ENCODE assay signal across 1 cellular context in the genomic region with DNA sequence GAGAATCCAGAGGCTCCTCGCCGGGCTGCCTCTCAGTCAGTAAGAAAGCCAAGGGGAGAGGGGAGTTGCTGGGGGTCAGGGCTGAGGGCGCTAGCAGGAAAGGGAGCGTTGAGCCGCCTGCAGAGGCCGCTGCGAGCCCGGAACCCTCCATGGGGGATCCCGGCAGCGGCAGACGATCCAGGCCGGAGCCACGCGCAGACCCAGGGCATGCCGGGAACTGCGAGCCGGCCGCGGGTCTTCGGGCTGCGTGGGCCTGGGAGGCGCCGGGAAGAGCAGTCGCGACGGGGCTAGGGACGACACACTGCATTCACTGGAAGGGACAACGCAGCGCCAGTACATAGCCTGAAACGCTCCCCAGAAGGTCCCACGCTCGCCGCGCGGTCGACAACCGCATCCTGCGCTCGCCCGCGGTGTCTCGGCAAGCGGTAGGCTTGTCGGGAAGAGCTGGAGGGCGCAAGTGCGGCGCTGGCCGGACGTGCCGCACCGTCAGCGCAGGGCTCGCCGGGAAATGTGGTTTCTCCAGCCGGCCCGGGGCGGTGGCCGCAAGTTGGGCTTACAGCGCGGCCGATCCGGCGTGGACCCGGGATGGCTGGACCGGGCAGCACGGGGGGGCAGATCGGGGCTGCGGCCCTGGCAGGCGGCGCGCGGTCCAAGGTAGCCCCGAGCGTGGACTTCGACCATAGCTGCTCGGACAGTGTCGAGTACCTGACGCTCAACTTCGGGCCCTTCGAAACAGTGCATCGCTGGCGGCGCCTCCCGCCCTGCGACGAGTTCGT.
TF ChIP-seq lines count a peak whose summit lies in the region.

TSS of gene LZTR1 (plus strand) at position 511 of the 776 bp plus-strand sequence. CDS start at position 586, 75 bp downstream.

TF ChIP-seq in HepG2, 621 proteins besides CTCF, POLR2A, EP300 and RAD21 (continued from another document and continues in another):
- TF ChIP-seq ZBTB46 (CRISPR knock-in tag; IDR thresholded peaks at IDR 0.05; ENCODE audit: borderline replicate concordance), result no peak
- TF ChIP-seq ZNF570 (CRISPR knock-in tag; IDR thresholded peaks at IDR 0.05; ENCODE audit: borderline replicate concordance), result no peak; the same call in 1 of the 2 replicates
- peak; percentile 65; the same call in 1 of the 2 replicates for TF ChIP-seq FOXO1 (CRISPR knock-in tag; IDR thresholded peaks at IDR 0.05)
- TF ChIP-seq ZNF547 (CRISPR knock-in tag; IDR thresholded peaks at IDR 0.05), result peak; percentile 85
- TF ChIP-seq ZNF512 (CRISPR knock-in tag; IDR thresholded peaks at IDR 0.05), result no peak
- peak; percentile 98 for TF ChIP-seq ISX (CRISPR knock-in tag; conservative IDR thresholded peaks at IDR 0.05)
- TF ChIP-seq ZNF558 (CRISPR knock-in tag; IDR thresholded peaks at IDR 0.05; ENCODE audit: borderline replicate concordance), result no peak
- TF ChIP-seq ARNTL (CRISPR knock-in tag; IDR thresholded peaks at IDR 0.05), result peak; percentile 79
- TF ChIP-seq ZNF512B (CRISPR knock-in tag; IDR thresholded peaks at IDR 0.05; ENCODE audit: borderline replicate concordance), result no peak
- TF ChIP-seq ZNF446 (CRISPR knock-in tag; IDR thresholded peaks at IDR 0.05), result peak; percentile 34; the same call in 1 of the 2 replicates
- TF ChIP-seq ZNF546 (CRISPR knock-in tag; conservative IDR thresholded peaks at IDR 0.05), result peak; percentile 69; the same call in 1 of the 2 replicates
- peak; percentile 86 for TF ChIP-seq ZFP62 (CRISPR knock-in tag; IDR thresholded peaks at IDR 0.05)
- no peak for TF ChIP-seq HOXA7 (CRISPR knock-in tag; IDR thresholded peaks at IDR 0.05)
- TF ChIP-seq RFXANK (CRISPR knock-in tag; IDR thresholded peaks at IDR 0.05), result no peak
- peak; percentile 89 for TF ChIP-seq ZNF256 (CRISPR knock-in tag; conservative IDR thresholded peaks at IDR 0.05)
- 0 out of 2 replicates have a peak, but pooled peaks have one; percentile 35 for TF ChIP-seq ZNF12 (CRISPR knock-in tag; IDR thresholded peaks at IDR 0.05)
- TF ChIP-seq, protein P1, sequence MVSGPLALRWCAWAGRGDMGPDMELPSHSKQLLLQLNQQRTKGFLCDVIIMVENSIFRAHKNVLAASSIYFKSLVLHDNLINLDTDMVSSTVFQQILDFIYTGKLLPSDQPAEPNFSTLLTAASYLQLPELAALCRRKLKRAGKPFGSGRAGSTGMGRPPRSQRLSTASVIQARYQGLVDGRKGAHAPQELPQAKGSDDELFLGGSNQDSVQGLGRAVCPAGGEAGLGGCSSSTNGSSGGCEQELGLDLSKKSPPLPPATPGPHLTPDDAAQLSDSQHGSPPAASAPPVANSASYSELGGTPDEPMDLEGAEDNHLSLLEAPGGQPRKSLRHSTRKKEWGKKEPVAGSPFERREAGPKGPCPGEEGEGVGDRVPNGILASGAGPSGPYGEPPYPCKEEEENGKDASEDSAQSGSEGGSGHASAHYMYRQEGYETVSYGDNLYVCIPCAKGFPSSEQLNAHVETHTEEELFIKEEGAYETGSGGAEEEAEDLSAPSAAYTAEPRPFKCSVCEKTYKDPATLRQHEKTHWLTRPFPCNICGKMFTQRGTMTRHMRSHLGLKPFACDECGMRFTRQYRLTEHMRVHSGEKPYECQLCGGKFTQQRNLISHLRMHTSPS (CRISPR knock-in tag; IDR thresholded peaks at IDR 0.05; ENCODE audit: low read depth), result no peak; the same call in 1 of the 2 replicates
- no peak for TF ChIP-seq SIX1 (CRISPR knock-in tag; IDR thresholded peaks at IDR 0.05; ENCODE audit: borderline replicate concordance)
- TF ChIP-seq SAP130 (CRISPR knock-in tag; IDR thresholded peaks at IDR 0.05; ENCODE audit: low read depth), result peak; percentile 83
- TF ChIP-seq ZNF468 (CRISPR knock-in tag; IDR thresholded peaks at IDR 0.05), result no peak
- no peak; the same call in 1 of the 2 replicates for TF ChIP-seq ZFP41 (CRISPR knock-in tag; IDR thresholded peaks at IDR 0.05; ENCODE audit: borderline replicate concordance)
- TF ChIP-seq, protein P2, sequence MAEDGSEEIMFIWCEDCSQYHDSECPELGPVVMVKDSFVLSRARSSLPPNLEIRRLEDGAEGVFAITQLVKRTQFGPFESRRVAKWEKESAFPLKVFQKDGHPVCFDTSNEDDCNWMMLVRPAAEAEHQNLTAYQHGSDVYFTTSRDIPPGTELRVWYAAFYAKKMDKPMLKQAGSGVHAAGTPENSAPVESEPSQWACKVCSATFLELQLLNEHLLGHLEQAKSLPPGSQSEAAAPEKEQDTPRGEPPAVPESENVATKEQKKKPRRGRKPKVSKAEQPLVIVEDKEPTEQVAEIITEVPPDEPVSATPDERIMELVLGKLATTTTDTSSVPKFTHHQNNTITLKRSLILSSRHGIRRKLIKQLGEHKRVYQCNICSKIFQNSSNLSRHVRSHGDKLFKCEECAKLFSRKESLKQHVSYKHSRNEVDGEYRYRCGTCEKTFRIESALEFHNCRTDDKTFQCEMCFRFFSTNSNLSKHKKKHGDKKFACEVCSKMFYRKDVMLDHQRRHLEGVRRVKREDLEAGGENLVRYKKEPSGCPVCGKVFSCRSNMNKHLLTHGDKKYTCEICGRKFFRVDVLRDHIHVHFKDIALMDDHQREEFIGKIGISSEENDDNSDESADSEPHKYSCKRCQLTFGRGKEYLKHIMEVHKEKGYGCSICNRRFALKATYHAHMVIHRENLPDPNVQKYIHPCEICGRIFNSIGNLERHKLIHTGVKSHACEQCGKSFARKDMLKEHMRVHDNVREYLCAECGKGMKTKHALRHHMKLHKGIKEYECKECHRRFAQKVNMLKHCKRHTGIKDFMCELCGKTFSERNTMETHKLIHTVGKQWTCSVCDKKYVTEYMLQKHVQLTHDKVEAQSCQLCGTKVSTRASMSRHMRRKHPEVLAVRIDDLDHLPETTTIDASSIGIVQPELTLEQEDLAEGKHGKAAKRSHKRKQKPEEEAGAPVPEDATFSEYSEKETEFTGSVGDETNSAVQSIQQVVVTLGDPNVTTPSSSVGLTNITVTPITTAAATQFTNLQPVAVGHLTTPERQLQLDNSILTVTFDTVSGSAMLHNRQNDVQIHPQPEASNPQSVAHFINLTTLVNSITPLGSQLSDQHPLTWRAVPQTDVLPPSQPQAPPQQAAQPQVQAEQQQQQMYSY (CRISPR knock-in tag; IDR thresholded peaks at IDR 0.05), result no peak; the same call in 1 of the 2 replicates
- peak; percentile 96 for TF ChIP-seq ZNF670 (CRISPR knock-in tag; IDR thresholded peaks at IDR 0.05; ENCODE audit: borderline replicate concordance)
- peak; percentile 70; the same call in 1 of the 2 replicates for TF ChIP-seq ZNF30 (CRISPR knock-in tag; IDR thresholded peaks at IDR 0.05)
- peak; percentile 70 for TF ChIP-seq FOXA3 (CRISPR knock-in tag; IDR thresholded peaks at IDR 0.05)
- TF ChIP-seq ADNP (CRISPR knock-in tag; IDR thresholded peaks at IDR 0.05), result no peak
- TF ChIP-seq DNMT1 (CRISPR knock-in tag; IDR thresholded peaks at IDR 0.05), result no peak
- no peak for TF ChIP-seq NR3C1 (CRISPR knock-in tag; IDR thresholded peaks at IDR 0.05)
- peak; percentile 84; the same call in 1 of the 2 replicates for TF ChIP-seq MED13 (CRISPR knock-in tag; IDR thresholded peaks at IDR 0.05)
- TF ChIP-seq ZZZ3 (CRISPR knock-in tag; IDR thresholded peaks at IDR 0.05; ENCODE audit: borderline replicate concordance), result peak; percentile 77; the same call in 1 of the 2 replicates
- TF ChIP-seq CCAR2 (optimal IDR thresholded peaks at IDR 0.05; ENCODE audit: low read depth, low read length), result no peak
- no peak for TF ChIP-seq SMARCC2 (IDR thresholded peaks at IDR 0.05)
- TF ChIP-seq NFIC (IDR thresholded peaks at IDR 0.05; ENCODE audit: low read length), result no peak
- TF ChIP-seq, protein P3, sequence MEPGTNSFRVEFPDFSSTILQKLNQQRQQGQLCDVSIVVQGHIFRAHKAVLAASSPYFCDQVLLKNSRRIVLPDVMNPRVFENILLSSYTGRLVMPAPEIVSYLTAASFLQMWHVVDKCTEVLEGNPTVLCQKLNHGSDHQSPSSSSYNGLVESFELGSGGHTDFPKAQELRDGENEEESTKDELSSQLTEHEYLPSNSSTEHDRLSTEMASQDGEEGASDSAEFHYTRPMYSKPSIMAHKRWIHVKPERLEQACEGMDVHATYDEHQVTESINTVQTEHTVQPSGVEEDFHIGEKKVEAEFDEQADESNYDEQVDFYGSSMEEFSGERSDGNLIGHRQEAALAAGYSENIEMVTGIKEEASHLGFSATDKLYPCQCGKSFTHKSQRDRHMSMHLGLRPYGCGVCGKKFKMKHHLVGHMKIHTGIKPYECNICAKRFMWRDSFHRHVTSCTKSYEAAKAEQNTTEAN (CRISPR knock-in tag; conservative IDR thresholded peaks at IDR 0.05), result peak; percentile 87
- no peak for TF ChIP-seq NPAS2 (CRISPR knock-in tag; IDR thresholded peaks at IDR 0.05; ENCODE audit: borderline replicate concordance)
- peak; percentile 93 for TF ChIP-seq CBFB (CRISPR knock-in tag; IDR thresholded peaks at IDR 0.05)
- 0 out of 2 replicates have a peak, but pooled peaks have one; percentile 35 for TF ChIP-seq XBP1 (CRISPR knock-in tag; IDR thresholded peaks at IDR 0.05)
- TF ChIP-seq SNAPC5 (CRISPR knock-in tag; IDR thresholded peaks at IDR 0.05; ENCODE audit: borderline replicate concordance), result peak; percentile 93; the same call in 1 of the 2 replicates
- TF ChIP-seq, protein P4, sequence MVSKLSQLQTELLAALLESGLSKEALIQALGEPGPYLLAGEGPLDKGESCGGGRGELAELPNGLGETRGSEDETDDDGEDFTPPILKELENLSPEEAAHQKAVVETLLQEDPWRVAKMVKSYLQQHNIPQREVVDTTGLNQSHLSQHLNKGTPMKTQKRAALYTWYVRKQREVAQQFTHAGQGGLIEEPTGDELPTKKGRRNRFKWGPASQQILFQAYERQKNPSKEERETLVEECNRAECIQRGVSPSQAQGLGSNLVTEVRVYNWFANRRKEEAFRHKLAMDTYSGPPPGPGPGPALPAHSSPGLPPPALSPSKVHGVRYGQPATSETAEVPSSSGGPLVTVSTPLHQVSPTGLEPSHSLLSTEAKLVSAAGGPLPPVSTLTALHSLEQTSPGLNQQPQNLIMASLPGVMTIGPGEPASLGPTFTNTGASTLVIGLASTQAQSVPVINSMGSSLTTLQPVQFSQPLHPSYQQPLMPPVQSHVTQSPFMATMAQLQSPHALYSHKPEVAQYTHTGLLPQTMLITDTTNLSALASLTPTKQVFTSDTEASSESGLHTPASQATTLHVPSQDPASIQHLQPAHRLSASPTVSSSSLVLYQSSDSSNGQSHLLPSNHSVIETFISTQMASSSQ (IDR thresholded peaks at IDR 0.05; ENCODE audit: low read depth), result no peak
- TF ChIP-seq, protein P4 (CRISPR knock-in tag; IDR thresholded peaks at IDR 0.05; ENCODE audit: borderline replicate concordance), result peak; percentile 78
- TF ChIP-seq HDAC6 (IDR thresholded peaks at IDR 0.05; ENCODE audit: low read depth, low read length), result no peak
- peak; percentile 98 for TF ChIP-seq ZNF333 (CRISPR knock-in tag; IDR thresholded peaks at IDR 0.05; ENCODE audit: borderline replicate concordance)
- TF ChIP-seq ZNF572 (CRISPR knock-in tag; IDR thresholded peaks at IDR 0.05), result no peak; the same call in none of the 2 replicates
- no peak for TF ChIP-seq HNF4A (CRISPR knock-in tag; IDR thresholded peaks at IDR 0.05)
- TF ChIP-seq ZNF234 (CRISPR knock-in tag; conservative IDR thresholded peaks at IDR 0.05), result peak; percentile 92; the same call in 1 of the 2 replicates
